ENCODE assay signal across 8 cellular contexts in the genomic region with DNA sequence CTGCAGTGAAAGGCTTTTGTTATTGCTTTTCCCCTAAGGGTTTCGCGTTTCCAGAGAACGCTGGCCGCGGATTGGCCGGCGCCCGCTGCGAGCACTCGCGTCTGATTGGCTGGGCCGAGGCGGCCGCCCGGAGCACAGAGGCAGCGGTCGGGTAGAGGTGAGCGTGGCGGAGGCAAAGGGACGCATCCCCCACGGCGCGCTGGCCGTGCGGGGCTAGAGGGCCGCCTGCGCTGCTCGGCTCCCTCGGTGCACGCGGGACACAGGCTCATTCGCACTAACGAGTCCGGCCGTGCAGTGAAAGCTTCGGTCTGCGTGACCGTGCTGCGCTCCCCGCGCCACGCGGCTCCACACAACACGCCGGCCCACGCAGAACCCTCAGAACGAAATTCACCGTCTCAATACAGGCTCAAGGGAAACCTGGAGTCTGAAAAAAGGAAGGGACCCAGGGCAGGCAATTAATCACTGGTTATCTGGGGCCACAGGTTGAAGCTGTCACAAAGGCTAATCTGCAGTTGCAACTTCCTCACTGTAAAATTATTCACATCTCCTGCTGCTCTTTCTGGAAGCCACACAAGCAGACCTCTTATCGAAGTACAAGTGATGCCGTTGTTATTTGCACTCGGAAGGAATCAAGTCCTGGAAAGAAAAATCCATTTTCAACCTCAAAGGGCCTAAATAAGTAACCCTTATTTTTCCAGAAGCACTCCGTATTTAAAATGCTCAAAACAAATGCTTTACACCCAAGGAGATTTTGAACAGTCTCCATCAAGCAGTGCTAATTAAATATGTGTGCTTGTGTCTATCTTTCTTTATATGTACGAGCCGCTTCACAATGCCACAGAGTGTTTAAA.
A peak's percentile ranks its signal among the peaks of the same experiment; 100 is the strongest.
DNase-seq lines count a peak whose midpoint lies in the region; ATAC-seq lines count a peak whose summit lies in the region.

No MANE protein-coding gene starts in this region.

- H3K27ac Mint-ChIP-seq in activated naive CD8-positive, alpha-beta T cell treated with anti-CD3 and anti-CD28 coated beads, Interleukin-2, amount 10 ng/mL, durations not matched to agents 7 days and 5 days: no peak overlapping the region

- H3K4me1 ChIP-seq in BLaER1: peaks cover 100% of the 10 kb centered on the region

- peaks cover 36% of the 10 kb centered on the region for H3K27me3 Mint-ChIP-seq in activated naive CD8-positive, alpha-beta T cell treated with anti-CD3 and anti-CD28 coated beads, Interleukin-2, amount 10 ng/mL, durations not matched to agents 7 days and 5 days

- peaks cover 2% of the 10 kb centered on the region for H3K36me3 Mint-ChIP-seq in activated naive CD8-positive, alpha-beta T cell treated with anti-CD3 and anti-CD28 coated beads, Interleukin-2, amount 10 ng/mL, durations not matched to agents 7 days and 5 days

- peaks cover 1% of the 10 kb centered on the region for H3K9me3 Mint-ChIP-seq in activated naive CD8-positive, alpha-beta T cell treated with anti-CD3 and anti-CD28 coated beads, Interleukin-2, amount 10 ng/mL, durations not matched to agents 7 days and 5 days

- peak overlapping the region; percentile 59 for H3K4me3 ChIP-seq in BLaER1

- H3K9me3 ChIP-seq in BLaER1: no peaks in the 10 kb centered on the region

- ATAC-seq in GM18868 (IDR thresholded peaks at IDR 0.05; ENCODE audit: unreplicated experiment): peak; percentile 29
- peak; percentile 16 for ATAC-seq in HG03354 (IDR thresholded peaks at IDR 0.05; ENCODE audit: poor library complexity, severe bottlenecking, unreplicated experiment)
- ATAC-seq in activated naive CD8-positive, alpha-beta T cell treated with anti-CD3 and anti-CD28 coated beads, Interleukin-2, amount 10 ng/mL, durations not matched to agents 7 days and 5 days (ENCODE audit: low read depth): peak; percentile 35
- no peak for ATAC-seq in HG02973 (IDR thresholded peaks at IDR 0.05; ENCODE audit: unreplicated experiment)

- H3K9ac ChIP-seq in BLaER1: peak overlapping the region; percentile 26; the same call in 1 of the 2 replicates

- peak; percentile 58 for DNase-seq in NCI-H526 treated with DMSO at 0.1 percent for 48 hours (lab: John Stamatoyannopoulos, UW)
- peak; percentile 51 for DNase-seq in activated naive CD8-positive, alpha-beta T cell treated with anti-CD3 and anti-CD28 coated beads, Interleukin-2, amount 10 ng/mL, durations not matched to agents 7 days and 5 days
- peak; percentile 94 for DNase-seq in cardiac septum (ENCODE audit: low spot score)
- DNase-seq in nucleus accumbens (lab: John Stamatoyannopoulos, UW): peak; percentile 15 to 92 (median 81)

- peaks cover 50% of the 10 kb centered on the region for H3K36me3 ChIP-seq in BLaER1

- POLR2A ChIA-PET in activated naive CD8-positive, alpha-beta T cell treated with anti-CD3 and anti-CD28 coated beads, Interleukin-2, amount 10 ng/mL, durations not matched to agents 7 days and 5 days (lab: Charles Lee): no interaction called here

- no peaks in the 10 kb centered on the region for H3K27me3 ChIP-seq in BLaER1

- peaks cover 21% of the 10 kb centered on the region for H3K4me1 Mint-ChIP-seq in activated naive CD8-positive, alpha-beta T cell treated with anti-CD3 and anti-CD28 coated beads, Interleukin-2, amount 10 ng/mL, durations not matched to agents 7 days and 5 days

- peak overlapping the region; percentile 65 for H3K4me3 Mint-ChIP-seq in activated naive CD8-positive, alpha-beta T cell treated with anti-CD3 and anti-CD28 coated beads, Interleukin-2, amount 10 ng/mL, durations not matched to agents 7 days and 5 days

- H3K4me2 ChIP-seq in BLaER1: peak overlapping the region; percentile 93

- intact Hi-C loops in cardiac septum (cut with DNase I): loop anchor here (2.0 to 5.0 kb wide), 5 partner anchors 45 to 255 kb away; no protein-coding TSS in a partner anchor

- H3K27ac ChIP-seq in BLaER1: peak overlapping the region; percentile 24; the same call in 1 of the 2 replicates

- peaks cover 100% of the 10 kb centered on the region for H4K20me1 ChIP-seq in BLaER1
